26 cellular contexts compared by ENCODE assay signal in the genomic region with DNA sequence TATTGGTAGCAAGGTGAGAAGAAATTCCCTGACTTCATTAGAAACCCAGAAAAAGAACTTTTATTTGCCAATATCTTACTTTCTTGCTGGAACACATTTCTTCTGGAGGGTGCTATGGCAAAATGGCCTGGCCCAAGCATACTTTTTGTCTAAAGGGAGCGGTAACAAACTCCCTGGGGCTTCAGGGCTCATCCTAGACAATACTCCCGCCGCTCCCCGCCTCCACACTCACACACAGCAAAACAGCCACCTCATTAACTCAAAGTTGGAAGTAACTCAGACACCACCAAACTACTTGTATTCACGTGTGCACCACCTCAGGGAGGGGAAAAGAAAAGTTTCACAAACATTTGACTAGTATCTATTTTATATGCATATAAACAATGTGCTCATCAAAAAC.
"Had no signal": no experiment of that assay in that cellular context is flagged by ENCODE, and none has a peak within 500 bp of the region (broad histone marks: within the 10 kb centered on the region; RNA-seq: fewer than 3 reads in every experiment).

No MANE protein-coding gene starts in this region.

- H3K4me3 Mint-ChIP-seq: activated CD4-positive, alpha-beta memory T cell treated with anti-CD3 and anti-CD28 coated beads, Interleukin-2, amount 10 ng/mL, durations not matched to agents 7 days and 5 days; activated CD4-positive, alpha-beta T cell treated with anti-CD3 and anti-CD28 coated beads, Interleukin-2, amount 10 ng/mL, durations not matched to agents 7 days and 5 days; activated naive CD4-positive, alpha-beta T cell treated with anti-CD3 and anti-CD28 coated beads, Interleukin-2, amount 10 ng/mL, durations not matched to agents 7 days and 5 days; activated naive CD8-positive, alpha-beta T cell treated with anti-CD3 and anti-CD28 coated beads, Interleukin-2, amount 10 ng/mL, durations not matched to agents 7 days and 5 days; activated T-cell treated with anti-CD3 and anti-CD28 coated beads, Interleukin-2, amount 50 U/mL, for 24 hours; activated T-cell treated with anti-CD3 and anti-CD28 coated beads, Interleukin-2, amount 50 U/mL, for 72 hours; brain had no signal

- H3K36me3 ChIP-seq: ascending aorta, breast epithelium, cardiac muscle cell, colonic mucosa had no signal

- H3K9me3 Mint-ChIP-seq: activated CD4-positive, alpha-beta memory T cell treated with anti-CD3 and anti-CD28 coated beads, Interleukin-2, amount 10 ng/mL, durations not matched to agents 7 days and 5 days; activated CD4-positive, alpha-beta T cell treated with anti-CD3 and anti-CD28 coated beads, Interleukin-2, amount 10 ng/mL, durations not matched to agents 7 days and 5 days; activated naive CD4-positive, alpha-beta T cell treated with anti-CD3 and anti-CD28 coated beads, Interleukin-2, amount 10 ng/mL, durations not matched to agents 7 days and 5 days; activated naive CD4-positive, alpha-beta T cell treated with anti-CD3 and anti-CD28 coated beads, Interleukin-2, amount 50 U/mL, for 72 hours; activated naive CD8-positive, alpha-beta T cell treated with anti-CD3 and anti-CD28 coated beads, Interleukin-2, amount 10 ng/mL, durations not matched to agents 7 days and 5 days; activated T-cell treated with anti-CD3 and anti-CD28 coated beads, Interleukin-2, amount 50 U/mL, for 24 hours; activated T-cell treated with anti-CD3 and anti-CD28 coated beads, Interleukin-2, amount 50 U/mL, for 72 hours had no signal

- H3K27ac Mint-ChIP-seq: activated CD4-positive, alpha-beta memory T cell treated with anti-CD3 and anti-CD28 coated beads, Interleukin-2, amount 10 ng/mL, durations not matched to agents 7 days and 5 days; activated CD4-positive, alpha-beta T cell treated with anti-CD3 and anti-CD28 coated beads, Interleukin-2, amount 10 ng/mL, durations not matched to agents 7 days and 5 days; activated naive CD4-positive, alpha-beta T cell treated with anti-CD3 and anti-CD28 coated beads, Interleukin-2, amount 10 ng/mL, durations not matched to agents 7 days and 5 days; activated naive CD4-positive, alpha-beta T cell treated with anti-CD3 and anti-CD28 coated beads, Interleukin-2, amount 50 U/mL, for 72 hours; activated naive CD8-positive, alpha-beta T cell treated with anti-CD3 and anti-CD28 coated beads, Interleukin-2, amount 10 ng/mL, durations not matched to agents 7 days and 5 days; activated T-cell treated with anti-CD3 and anti-CD28 coated beads, Interleukin-2, amount 50 U/mL, for 24 hours; activated T-cell treated with anti-CD3 and anti-CD28 coated beads, Interleukin-2, amount 50 U/mL, for 72 hours; brain had no signal

- DNase-seq: activated CD4-positive, alpha-beta memory T cell treated with anti-CD3 and anti-CD28 coated beads, Interleukin-2, amount 10 ng/mL, durations not matched to agents 7 days and 5 days; activated CD4-positive, alpha-beta T cell treated with anti-CD3 and anti-CD28 coated beads for 1 hour; activated CD4-positive, alpha-beta T cell treated with anti-CD3 and anti-CD28 coated beads for 4 hours; activated CD4-positive, alpha-beta T cell treated with anti-CD3 and anti-CD28 coated beads, Interleukin-2, amount 10 ng/mL, durations not matched to agents 7 days and 5 days; activated CD4-positive, alpha-beta T cell treated with anti-CD3 and anti-CD28 coated beads, Interleukin-2, amount 50 U/mL, for 4 hours; activated CD8-positive, alpha-beta memory T cell treated with anti-CD3 and anti-CD28 coated beads, Interleukin-2, amount 50 U/mL, for 48 hours; activated gamma-delta T cell; activated naive CD4-positive, alpha-beta T cell; activated naive CD4-positive, alpha-beta T cell treated with anti-CD3 and anti-CD28 coated beads, Interleukin-2, amount 10 ng/mL, durations not matched to agents 7 days and 5 days; activated naive CD8-positive, alpha-beta T cell treated with anti-CD3 and anti-CD28 coated beads, Interleukin-2, amount 10 ng/mL, durations not matched to agents 7 days and 5 days; activated T-cell treated with anti-CD3 and anti-CD28 coated beads for 4 hours; activated T-cell treated with anti-CD3 and anti-CD28 coated beads, Interleukin-2, amount 50 U/mL, for 24 hours; activated T-cell treated with anti-CD3 and anti-CD28 coated beads, Interleukin-2, amount 50 U/mL, for 72 hours; central memory CD4-positive, alpha-beta T cell; cerebellar nuclear complex; colonic mucosa; effector CD8-positive, alpha-beta T cell; foreskin fibroblast; head of caudate nucleus; T-helper 2 cell had no signal

- H3K4me1 ChIP-seq: ascending aorta, breast epithelium, colonic mucosa had no signal

- H3K27me3 ChIP-seq: ascending aorta, cardiac muscle cell, colonic mucosa had no signal

- ATAC-seq: activated naive CD4-positive, alpha-beta T cell treated with anti-CD3 and anti-CD28 coated beads, Interleukin-2, amount 50 U/mL, for 72 hours; activated T-cell treated with anti-CD3 and anti-CD28 coated beads, Interleukin-2, amount 50 U/mL, for 72 hours; esophagus mucosa had no signal

- H3K4me3 ChIP-seq: ascending aorta, breast epithelium, cardiac muscle cell, colonic mucosa had no signal

- H3K36me3 Mint-ChIP-seq: activated naive CD4-positive, alpha-beta T cell treated with anti-CD3 and anti-CD28 coated beads, Interleukin-2, amount 10 ng/mL, durations not matched to agents 7 days and 5 days; activated naive CD4-positive, alpha-beta T cell treated with anti-CD3 and anti-CD28 coated beads, Interleukin-2, amount 50 U/mL, for 72 hours; activated naive CD8-positive, alpha-beta T cell treated with anti-CD3 and anti-CD28 coated beads, Interleukin-2, amount 10 ng/mL, durations not matched to agents 7 days and 5 days; brain had no signal

- H3K27me3 Mint-ChIP-seq: activated CD4-positive, alpha-beta memory T cell treated with anti-CD3 and anti-CD28 coated beads, Interleukin-2, amount 10 ng/mL, durations not matched to agents 7 days and 5 days; activated CD4-positive, alpha-beta T cell treated with anti-CD3 and anti-CD28 coated beads, Interleukin-2, amount 10 ng/mL, durations not matched to agents 7 days and 5 days; activated naive CD4-positive, alpha-beta T cell treated with anti-CD3 and anti-CD28 coated beads, Interleukin-2, amount 10 ng/mL, durations not matched to agents 7 days and 5 days had no signal

- H3K27ac ChIP-seq: ascending aorta, breast epithelium, cardiac muscle cell, colonic mucosa had no signal

- H3K9me3 ChIP-seq: ascending aorta, breast epithelium, colonic mucosa had no signal

- H3K4me1 Mint-ChIP-seq: activated CD4-positive, alpha-beta memory T cell treated with anti-CD3 and anti-CD28 coated beads, Interleukin-2, amount 10 ng/mL, durations not matched to agents 7 days and 5 days; activated CD4-positive, alpha-beta T cell treated with anti-CD3 and anti-CD28 coated beads, Interleukin-2, amount 10 ng/mL, durations not matched to agents 7 days and 5 days; activated naive CD4-positive, alpha-beta T cell treated with anti-CD3 and anti-CD28 coated beads, Interleukin-2, amount 10 ng/mL, durations not matched to agents 7 days and 5 days; activated naive CD8-positive, alpha-beta T cell treated with anti-CD3 and anti-CD28 coated beads, Interleukin-2, amount 10 ng/mL, durations not matched to agents 7 days and 5 days had no signal
